8 cellular contexts compared by ENCODE assay signal in genomic region chr7:44962483-44963251, GRCh38. TPM values are rescaled to one million over a fixed set of nuclear protein-coding genes. Genes with fewer than 3 reads are reported as not detected.
DNase-seq lines count a peak whose midpoint lies in the region; ATAC-seq, FAIRE-seq and TF ChIP-seq lines count a peak whose summit lies in the region.

No MANE protein-coding gene starts in this region.

- peaks cover 0 to 40% (median 13%) of the 10 kb centered on the region in 3 experiments for H3K27me3 ChIP-seq in neuronal stem cell (ENCODE audit: control insufficient read depth in 3 of 3, insufficient read depth in 3 of 3, low read depth in 1 of 3, low read length in 3 of 3)

- no CpG with 5 or more reads among the region's 76 CpGs for WGBS in neuronal stem cell (ENCODE audit: extremely low coverage in 2 of 2, insufficient read length in 2 of 2, insufficient replicate concordance in 1 of 2), 2 donors

- peaks cover 0 to 2% of the 10 kb centered on the region in 2 donors for H3K4me1 ChIP-seq in neuronal stem cell (ENCODE audit: control insufficient read depth in 2 of 2, insufficient read depth in 1 of 2, low read depth in 1 of 2, low read length in 2 of 2)

- H2AFZ ChIP-seq in neuronal stem cell (ENCODE audit: low read length) = peak overlapping the region; percentile 78

- peak overlapping the region; percentile 43 for H3K4me2 ChIP-seq in neuronal stem cell (ENCODE audit: insufficient read depth, low read length, poor library complexity, severe bottlenecking)

- peak overlapping the region; percentile 70 for H3K9ac ChIP-seq in neuronal stem cell (ENCODE audit: low read depth, low read length, poor library complexity)

- peak overlapping the region; percentile 50 for H2BK12ac ChIP-seq in neuronal stem cell (ENCODE audit: low read length)

- no peaks in the 10 kb centered on the region for H3K36me3 ChIP-seq in neuronal stem cell (replicated peaks in 1 of 2; ENCODE audit: control insufficient read depth in 2 of 2, insufficient read depth in 2 of 2, low read length in 2 of 2)

- H2BK15ac ChIP-seq in neuronal stem cell (ENCODE audit: low read length) = peak overlapping the region; percentile 89

- peak overlapping the region; percentile 89 for H3K18ac ChIP-seq in neuronal stem cell (ENCODE audit: low read length)

- H2BK5ac ChIP-seq in neuronal stem cell (ENCODE audit: low read length) = peak overlapping the region; percentile 48

- peak overlapping the region; percentile 82 for H3K14ac ChIP-seq in neuronal stem cell (ENCODE audit: low read length)

- no peaks in the 10 kb centered on the region for H3K9me3 ChIP-seq in neuronal stem cell (replicated peaks in 1 of 2; ENCODE audit: control insufficient read depth in 2 of 2, insufficient read depth in 1 of 2, low read depth in 1 of 2, low read length in 2 of 2)

- peak; percentile 76 for DNase-seq in AG20443 (ENCODE audit: low spot score)
- peak; percentile 24 for DNase-seq in NCI-H1092 treated with DMSO at 0.1 percent for 48 hours (lab: John Stamatoyannopoulos, UW)
- peak; percentile 21 for DNase-seq in fibroblast of mammary gland (ENCODE audit: low read depth)
- no peak for DNase-seq in neuronal stem cell (ENCODE audit: low spot score)
- no peak for DNase-seq in D721Med (ENCODE audit: insufficient read length, low spot score)
- DNase-seq in GM13976 (ENCODE audit: low spot score) = no peak

- H3K27ac ChIP-seq in neuronal stem cell (replicated peaks; ENCODE audit: low read length) = no peak overlapping the region

- in situ Hi-C loops in GM13976 (cut with MboI; ENCODE audit: low sequenced_read_pairs, unreplicated experiment) = no loop called here

- H3K4ac ChIP-seq in neuronal stem cell (ENCODE audit: low read length) = peak overlapping the region; percentile 95

- H3K4me3 ChIP-seq in fibroblast of mammary gland (ENCODE audit: control insufficient read depth, low read depth, low read length) = peak overlapping the region; percentile 29
- peak overlapping the region in 1 of 2 donors; percentile 59 for H3K4me3 ChIP-seq in neuronal stem cell (ENCODE audit: low read length in 2 of 2)

- no peak overlapping the region for H2BK120ac ChIP-seq in neuronal stem cell (ENCODE audit: low read depth, low read length)

- H4K91ac ChIP-seq in neuronal stem cell (ENCODE audit: low read depth, low read length, poor library complexity) = peak overlapping the region; percentile 85

- ATAC-seq in GM21360 (IDR thresholded peaks at IDR 0.05; ENCODE audit: unreplicated experiment) = no peak
- ATAC-seq in GM21529 (IDR thresholded peaks at IDR 0.05; ENCODE audit: unreplicated experiment) = no peak

- peaks cover 3% of the 10 kb centered on the region for H3K79me1 ChIP-seq in neuronal stem cell (ENCODE audit: low read depth, low read length)

- no peak for FAIRE-seq in D721Med (lab: Jason Lieb, UNC)

- peak overlapping the region; percentile 52 for H4K8ac ChIP-seq in neuronal stem cell (ENCODE audit: low read depth, low read length)

- peak overlapping the region; percentile 92 for H3K23ac ChIP-seq in neuronal stem cell (ENCODE audit: low read depth, low read length, poor library complexity)

- H2AK5ac ChIP-seq in neuronal stem cell (ENCODE audit: low read depth, low read length) = peak overlapping the region; percentile 91

- TF ChIP-seq CTCF in fibroblast of mammary gland (conservative IDR thresholded peaks at IDR 0.05; ENCODE audit: control insufficient read depth, insufficient read depth, low read depth, low read length) (no peak), D721Med (IDR thresholded peaks at IDR 0.05; ENCODE audit: insufficient read depth, missing control alignments) (no peak), GM13976 (IDR thresholded peaks at IDR 0.05; ENCODE audit: borderline replicate concordance, control extremely low read depth, extremely low read depth, insufficient read depth, missing control alignments) (no peak)

RNA-seq across cellular contexts. Expression of gene MYO1G, which starts 16.1 kb away (rescaled TPM):
- 0.03 TPM for polyA plus RNA-seq in neuronal stem cell (2013, experiment 1 of 2)
- polyA plus RNA-seq in neuronal stem cell (2013, experiment 2 of 2) = 0.06 TPM

RNA-seq across cellular contexts. Expression of gene CCM2, which starts 37.3 kb away (rescaled TPM):
- polyA plus RNA-seq in neuronal stem cell (2013, experiment 1 of 2) = 29.8 TPM
- 30.1 TPM for polyA plus RNA-seq in neuronal stem cell (2013, experiment 2 of 2)

Comparison
In these comparisons a context has a peak if more than half of its experiments do, and no peak if none do; other contexts are left out.
1. DNase-seq: peak in AG20443 (single experiment), NCI-H1092 treated with DMSO at 0.1 percent for 48 hours (single experiment) and fibroblast of mammary gland (single experiment); none in neuronal stem cell (single experiment), D721Med (single experiment) and GM13976 (single experiment).